In genomic region chr9:97441729-97442128, GRCh38 we compare ENCODE assay signal across 20 cellular contexts. TPM values are rescaled to one million over a fixed set of nuclear protein-coding genes. Genes with fewer than 3 reads are reported as not detected.
A peak's percentile ranks its signal among the peaks of the same experiment; 100 is the strongest.
DNase-seq lines count a peak whose midpoint lies in the region; ATAC-seq and TF ChIP-seq lines count a peak whose summit lies in the region.
"Had no signal": no experiment of that assay in that cellular context is flagged by ENCODE, and none has a peak within 500 bp of the region (broad histone marks: within the 10 kb centered on the region; RNA-seq: fewer than 3 reads in every experiment).

No MANE protein-coding gene starts in this region.

- intact Hi-C loops in mucosa of descending colon (cut with DNase I, micrococcal nuclease) = no loop called here

- H3K27me3 ChIP-seq in WERI-Rb-1 (ENCODE audit: insufficient read depth, low read depth, severe bottlenecking) = no peaks in the 10 kb centered on the region
- H3K27me3 ChIP-seq: BLaER1, ovary, spleen, transverse colon had no signal

- H3K27ac ChIP-seq in WERI-Rb-1 = no peak overlapping the region
- H3K27ac ChIP-seq: BLaER1, ovary, spleen, transverse colon had no signal

- H3K9me3 ChIP-seq in mucosa of descending colon = no peaks in the 10 kb centered on the region
- H3K9me3 ChIP-seq in WERI-Rb-1 (ENCODE audit: severe bottlenecking) = no peaks in the 10 kb centered on the region
- H3K9me3 ChIP-seq: BLaER1, ovary, spleen, transverse colon had no signal

- TF ChIP-seq CTCF in mucosa of descending colon (IDR thresholded peaks at IDR 0.05) = no peak
- no peak for TF ChIP-seq CTCF in WERI-Rb-1 (IDR thresholded peaks at IDR 0.05; ENCODE audit: low read depth, low read length)

- ATAC-seq in mucosa of descending colon = peak; percentile 25
- ATAC-seq: activated CD4-positive, alpha-beta T cell treated with anti-CD3 and anti-CD28 coated beads for 36 hours; activated CD8-positive, alpha-beta T cell treated with anti-CD3 and anti-CD28 coated beads, Interleukin-2, amount 10 ng/mL, durations not matched to agents 7 days and 5 days had no signal

- DNase-seq in ELR (ENCODE audit: low read depth) (peak; percentile 15), NCI-H226 (peak; percentile 65), dermis blood vessel endothelial cell (peak; percentile 2), mucosa of descending colon (no peak), SHP77 (lab: John Stamatoyannopoulos, UW) (no peak), WERI-Rb-1 (no peak), NCI-H748 treated with DMSO at 0.1 percent for 48 hours (lab: John Stamatoyannopoulos, UW) (no peak)
- DNase-seq: activated CD4-positive, alpha-beta T cell treated with anti-CD3 and anti-CD28 coated beads for 36 hours; activated CD8-positive, alpha-beta T cell treated with anti-CD3 and anti-CD28 coated beads, Interleukin-2, amount 10 ng/mL, durations not matched to agents 7 days and 5 days; aorta; caudate nucleus; DMS79 treated with DMSO at 0.1 percent for 48 hours; head of caudate nucleus; NCI-H1092 treated with DMSO at 0.1 percent for 48 hours; NCI-H187; ovary; spleen; stimulated activated CD4-positive, alpha-beta T cell treated with anti-CD3 and anti-CD28 coated beads, Interleukin-2, amount 100 ng/mL, for 48 hours; transverse colon had no signal

- no peaks in the 10 kb centered on the region for H3K4me1 ChIP-seq in mucosa of descending colon (ENCODE audit: low read depth)
- H3K4me1 ChIP-seq: BLaER1, spleen had no signal

- H3K36me3 ChIP-seq in mucosa of descending colon (ENCODE audit: low read depth) = no peaks in the 10 kb centered on the region
- no peaks in the 10 kb centered on the region for H3K36me3 ChIP-seq in WERI-Rb-1
- H3K36me3 ChIP-seq: ovary had no signal

- H3K4me3 ChIP-seq in mucosa of descending colon (no peak overlapping the region), WERI-Rb-1 (ENCODE audit: low read depth, low read length) (no peak overlapping the region; the same call in 1 of the 2 replicates)
- H3K4me3 ChIP-seq: BLaER1, ovary, spleen, transverse colon had no signal

RNA-seq across cellular contexts. Expression of gene TDRD7, which starts 29.8 kb away (rescaled TPM):
- total RNA-seq in dermis blood vessel endothelial cell (15.8 and 20.8 TPM in 2 replicates), mucosa of descending colon (10 to 100 TPM; 31.1 to 36.6 (median 33.4) TPM)

RNA-seq across cellular contexts. Expression of gene TMOD1, which starts 59.7 kb away (rescaled TPM):
- total RNA-seq in dermis blood vessel endothelial cell (3.7 and 5.2 TPM in 2 replicates), mucosa of descending colon (10 to 100 TPM in 1 of 3 donors, 1 to 10 TPM in 2; 2.6 to 36.0 (median 3.9) TPM)

Comparison
In these comparisons a context has a peak if more than half of its experiments do, and no peak if none do; other contexts are left out.
1. DNase-seq: peak in ELR (single experiment), NCI-H226 (single experiment) and dermis blood vessel endothelial cell (single experiment); none in mucosa of descending colon (0 of 3), SHP77 (0 of 2), WERI-Rb-1 (single experiment) and NCI-H748 treated with DMSO at 0.1 percent for 48 hours (single experiment).